8 cellular contexts compared by ENCODE assay signal in the genomic region with DNA sequence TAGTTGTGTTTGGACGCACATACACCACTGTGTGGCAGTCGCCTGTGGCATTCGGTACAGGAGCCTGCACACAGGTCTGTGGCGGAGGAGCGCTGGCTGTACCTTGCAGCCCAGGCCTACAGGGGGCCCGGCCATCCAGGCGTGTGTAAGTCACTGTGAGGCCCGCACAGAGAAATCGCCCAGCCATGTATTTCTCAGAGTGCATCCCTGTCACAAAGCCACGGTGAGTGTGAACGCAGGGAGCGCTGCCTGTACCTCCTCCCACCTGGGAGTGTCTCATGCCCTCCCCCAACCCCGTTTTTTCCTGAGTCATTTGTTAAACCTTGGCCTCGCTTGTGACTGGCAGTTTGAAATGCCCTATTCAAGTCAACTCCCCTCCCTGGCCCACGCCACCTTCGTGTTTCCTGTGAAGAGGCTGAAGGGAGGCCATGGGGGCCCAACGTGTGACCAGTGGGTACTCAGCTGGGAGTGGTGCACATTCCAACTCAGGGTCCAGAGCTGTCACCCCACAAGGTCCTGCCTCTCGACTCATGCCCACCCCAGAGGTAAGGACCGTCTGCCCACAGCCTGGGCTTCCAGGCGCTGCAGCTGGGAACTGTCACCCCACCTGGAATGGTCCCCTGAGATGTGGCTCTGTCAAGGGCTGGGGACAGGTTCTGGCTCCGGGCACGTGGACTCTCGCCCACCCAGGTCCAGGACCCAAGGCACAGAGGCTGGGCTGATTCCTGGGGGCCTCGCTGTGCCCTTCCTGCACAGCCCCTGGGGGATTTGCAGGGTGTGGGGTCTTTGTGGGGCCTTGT. TPM values are rescaled to one million over a fixed set of nuclear protein-coding genes. Genes with fewer than 3 reads are reported as not detected.
DNase-seq lines count a peak whose midpoint lies in the region; ATAC-seq and TF ChIP-seq lines count a peak whose summit lies in the region.

No MANE protein-coding gene starts in this region.

- intact Hi-C loops in thyroid gland (cut with DNase I), result no loop called here

- ATAC-seq in HG02884 (IDR thresholded peaks at IDR 0.05; ENCODE audit: unreplicated experiment) (peak; percentile 47), HG02938 (IDR thresholded peaks at IDR 0.05; ENCODE audit: unreplicated experiment) (no peak)

- H3K4me3 ChIP-seq in GM12865 (ENCODE audit: low read depth, low read length), result no peak overlapping the region
- no peak overlapping the region for H3K4me3 ChIP-seq in thyroid gland (replicated peaks in 1 of 3)

- WGBS in thyroid gland, 2 donors, result 68 to 78% methylated on average over 14 to 24 of the region's 24 CpGs

- H3K4me1 ChIP-seq in thyroid gland, result peaks cover 0 to 8% of the 10 kb centered on the region in 2 donors

- no peak overlapping the region for H3K27ac ChIP-seq in thyroid gland

- TF ChIP-seq CTCF in GM12865 (IDR thresholded peaks at IDR 0.05; ENCODE audit: insufficient read depth, low read depth, low read length, missing control alignments) (peak; percentile 58), thyroid gland (IDR thresholded peaks at IDR 0.05) (no peak)

- DNase-seq in GM12865 (ENCODE audit: low read depth) (peak; percentile 85), kidney tubule cell (ENCODE audit: low spot score) (peak; percentile 63), thyroid gland (no peak), NCI-H524 treated with DMSO at 0.1 percent for 48 hours (lab: John Stamatoyannopoulos, UW) (no peak), hypothalamus (lab: John Stamatoyannopoulos, UW) (no peak)
- peak; percentile 49 for DNase-seq in activated CD4-positive, alpha-beta T cell treated with anti-CD3 and anti-CD28 coated beads, Interleukin-2, amount 50 U/mL, for 1 hour

- H3K9me3 ChIP-seq in thyroid gland, result no peaks in the 10 kb centered on the region

- no peaks in the 10 kb centered on the region for H3K27me3 ChIP-seq in thyroid gland

- TF ChIP-seq POLR2A in thyroid gland (IDR thresholded peaks at IDR 0.05), result no peak

- H3K36me3 ChIP-seq in thyroid gland, result no peaks in the 10 kb centered on the region

RNA-seq across cellular contexts. Expression of a gene that starts 11.6 kb away (rescaled TPM):
- total RNA-seq in thyroid gland, result 10 to 100 TPM; 22.3 to 32.3 (median 25.5) TPM

RNA-seq across cellular contexts. Expression of a gene that starts 35.1 kb away (rescaled TPM):
- not detected for total RNA-seq in thyroid gland

Comparison
In these comparisons a context has a peak if more than half of its experiments do, and no peak if none do; other contexts are left out.
1. DNase-seq: peak in GM12865 (single experiment), activated CD4-positive, alpha-beta T cell treated with anti-CD3 and anti-CD28 coated beads, Interleukin-2, amount 50 U/mL, for 1 hour (single experiment) and kidney tubule cell (single experiment); none in thyroid gland (0 of 2), NCI-H524 treated with DMSO at 0.1 percent for 48 hours (single experiment) and hypothalamus (0 of 51).